In the genomic region with DNA sequence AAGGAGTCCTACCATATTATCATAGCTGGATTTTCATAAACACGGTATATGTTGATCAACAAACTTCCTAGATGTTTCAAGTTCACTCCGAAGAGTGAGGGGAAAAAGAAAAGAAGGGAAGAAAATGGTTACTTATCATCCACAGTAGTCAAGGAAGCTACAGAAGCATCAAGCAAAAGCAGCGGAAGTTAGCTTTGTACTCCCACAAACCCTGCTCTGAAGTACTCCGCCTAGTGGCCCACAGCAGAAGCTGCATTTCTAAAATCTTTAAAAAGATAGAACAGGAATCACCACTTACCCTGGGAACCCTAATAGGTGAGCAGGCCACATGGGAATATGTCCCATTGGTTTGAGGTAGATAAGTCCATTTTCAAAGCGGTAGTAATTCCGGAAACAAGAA, we compare ENCODE assay signal across 15 cellular contexts. TPM values are rescaled to one million over a fixed set of nuclear protein-coding genes. Genes with fewer than 3 reads are reported as not detected.
DNase-seq lines count a peak whose midpoint lies in the region; ATAC-seq and TF ChIP-seq lines count a peak whose summit lies in the region.
"Had no signal": no experiment of that assay in that cellular context is flagged by ENCODE, and none has a peak within 500 bp of the region (broad histone marks: within the 10 kb centered on the region; RNA-seq: fewer than 3 reads in every experiment).

No MANE protein-coding gene starts in this region.

- H3K36me3 Mint-ChIP-seq in MCF 10A (ENCODE audit: insufficient read depth, unreplicated experiment) = peaks cover 7% of the 10 kb centered on the region
- H3K36me3 Mint-ChIP-seq: mesothelial cell of epicardium had no signal

- POLR2A ChIA-PET in MCF 10A (lab: Yijun Ruan, JAX) = no interaction called here

- no TSS peak for BruUV-seq in MCF 10A (replicated peaks; lab: Mats Ljungman, UMichigan)

- intact Hi-C loops in MCF 10A (cut with micrococcal nuclease) = no loop called here
- intact Hi-C loops in breast epithelium (cut with DNase I; ENCODE audit: low total_unique reads) = no loop called here

- H3K4me3 Mint-ChIP-seq in MCF 10A (ENCODE audit: unreplicated experiment) = no peak overlapping the region
- H3K4me3 Mint-ChIP-seq: mesothelial cell of epicardium had no signal

- no peaks in the 10 kb centered on the region for H3K36me3 ChIP-seq in breast epithelium

- peak; percentile 26 for TF ChIP-seq CTCF in MCF 10A (IDR thresholded peaks at IDR 0.05; ENCODE audit: unreplicated experiment)
- TF ChIP-seq CTCF in breast epithelium (IDR thresholded peaks at IDR 0.05) = no peak
- peak; percentile 47 for TF ChIP-seq CTCF in NB4 (IDR thresholded peaks at IDR 0.05; ENCODE audit: low read depth, low read length)
- peak; percentile 55 for TF ChIP-seq CTCF in epithelial cell of esophagus (IDR thresholded peaks at IDR 0.05; ENCODE audit: insufficient read depth, low read depth, low read length, missing control alignments)
- TF ChIP-seq CTCF in retinal pigment epithelial cell (conservative IDR thresholded peaks at IDR 0.05; ENCODE audit: low read depth, low read length) = peak; percentile 51

- TF ChIP-seq POLR2A in breast epithelium (IDR thresholded peaks at IDR 0.05) (no peak), NB4 (IDR thresholded peaks at IDR 0.05; ENCODE audit: extremely low read depth, insufficient read length) (no peak)

- no peaks in the 10 kb centered on the region for H3K4me1 Mint-ChIP-seq in MCF 10A (ENCODE audit: insufficient read depth, unreplicated experiment)
- H3K4me1 Mint-ChIP-seq: mesothelial cell of epicardium had no signal

- H3K27me3 ChIP-seq in breast epithelium = no peaks in the 10 kb centered on the region

- H3K4me3 ChIP-seq in breast epithelium = no peak overlapping the region
- no peak overlapping the region for H3K4me3 ChIP-seq in NB4 (ENCODE audit: low read depth, low read length)
- no peak overlapping the region for H3K4me3 ChIP-seq in epithelial cell of esophagus (ENCODE audit: low read length)
- no peak overlapping the region for H3K4me3 ChIP-seq in retinal pigment epithelial cell (ENCODE audit: low read length)
- H3K4me3 ChIP-seq: A549, skin epidermis had no signal

- no peak for ATAC-seq in HG02763 (IDR thresholded peaks at IDR 0.05; ENCODE audit: unreplicated experiment)
- ATAC-seq: A549, esophagus mucosa had no signal

- no peak for DNase-seq in MCF 10A (ENCODE audit: unreplicated experiment)
- DNase-seq in breast epithelium (ENCODE audit: low spot score in 2 of 2) = no peak
- DNase-seq in NB4 (ENCODE audit: low read depth) = peak; percentile 15
- peak; percentile 1 for DNase-seq in epithelial cell of esophagus (ENCODE audit: low read depth)
- DNase-seq in retinal pigment epithelial cell (ENCODE audit: low read depth) = no peak
- DNase-seq in GDM1 (lab: John Stamatoyannopoulos, UW) = no peak
- no peak for DNase-seq in H4 (ENCODE audit: low spot score)
- DNase-seq: amniotic stem cell; NCI-H526; stimulated activated CD8-positive, alpha-beta memory T cell treated with anti-CD3 and anti-CD28 coated beads, Interleukin-4, amount 100 ng/mL, for 48 hours had no signal

- CTCF ChIA-PET in MCF 10A (lab: Yijun Ruan, JAX) = interaction anchor here (0.6 to 1.3 kb wide), 3 partner anchors 9 to 18 kb away, joined by 3 read pairs; no protein-coding TSS in a partner anchor

- H3K9me3 ChIP-seq in breast epithelium = no peaks in the 10 kb centered on the region
- H3K9me3 ChIP-seq: A549 had no signal

- H3K27ac ChIP-seq in breast epithelium = no peak overlapping the region
- H3K27ac ChIP-seq: A549, skin epidermis had no signal

- H3K4me1 ChIP-seq in breast epithelium = no peaks in the 10 kb centered on the region
- H3K4me1 ChIP-seq: A549 had no signal

- H3K27ac Mint-ChIP-seq in MCF 10A (ENCODE audit: low read depth, unreplicated experiment) = no peak overlapping the region
- H3K27ac Mint-ChIP-seq: mesothelial cell of epicardium had no signal

- no peaks in the 10 kb centered on the region for H3K9me3 Mint-ChIP-seq in MCF 10A (ENCODE audit: unreplicated experiment)

- H3K27me3 Mint-ChIP-seq in MCF 10A (ENCODE audit: insufficient read depth, unreplicated experiment) = no peaks in the 10 kb centered on the region

RNA-seq across cellular contexts. Expression of gene FRG1, which starts 28.5 kb away (rescaled TPM):
- total RNA-seq in MCF 10A (2022) = 61.5 and 62.9 TPM in 2 replicates
- total RNA-seq in breast epithelium = 10 to 100 TPM; 40.0 to 56.5 (median 41.9) TPM
- total RNA-seq in H4 (2014; rRNA removed; shearing (Covaris generic)) = 48.3 and 49.6 TPM in 2 replicates

Comparison
In these comparisons a context has a peak if more than half of its experiments do, and no peak if none do; other contexts are left out.
1. CTCF ChIP-seq: peak in MCF 10A (single experiment), NB4 (single experiment), epithelial cell of esophagus (single experiment) and retinal pigment epithelial cell (single experiment); none in breast epithelium (0 of 3).
2. DNase-seq: peak in NB4 (single experiment) and epithelial cell of esophagus (single experiment); none in MCF 10A (single experiment), breast epithelium (0 of 2), retinal pigment epithelial cell (single experiment), GDM1 (single experiment) and H4 (single experiment).